Comparison of ENCODE assay signal across 8 cellular contexts in genomic region chr7:141557831-141558531, GRCh38. TPM values are rescaled to one million over a fixed set of nuclear protein-coding genes. Genes with fewer than 3 reads are reported as not detected.
DNase-seq lines count a peak whose midpoint lies in the region; ATAC-seq, FAIRE-seq and TF ChIP-seq lines count a peak whose summit lies in the region.
"Not testable (repeated sequence)": the region's sequence is repeated elsewhere in the genome, so short reads cannot be mapped to it uniquely, and the experiment has no call there.

No MANE protein-coding gene starts in this region.

- DNase-seq in A172 (ENCODE audit: low spot score) = peak; percentile 19
- peak; percentile 77 for DNase-seq in M059J (ENCODE audit: low read depth)
- peak; percentile 51 for DNase-seq in activated CD4-positive, alpha-beta memory T cell treated with anti-CD3 and anti-CD28 coated beads for 36 hours
- DNase-seq in astrocyte (ENCODE audit: low read depth) = peak; percentile 66
- peak; percentile 63 for DNase-seq in fibroblast of villous mesenchyme (ENCODE audit: low read depth)
- DNase-seq in psoas muscle = not testable (repeated sequence)

- H3K27ac ChIP-seq in astrocyte (ENCODE audit: low read depth, low read length) (peak overlapping the region; percentile 30), psoas muscle (peak overlapping the region; percentile 68)

- H3K79me2 ChIP-seq in astrocyte (ENCODE audit: insufficient read depth, low read length) = peaks cover 13% of the 10 kb centered on the region

- POLR2A ChIA-PET in activated CD4-positive, alpha-beta memory T cell treated with anti-CD3 and anti-CD28 coated beads for 36 hours (lab: Charles Lee) = interaction anchor here (1.0 to 1.4 kb wide), 3 partner anchors 28 to 543 kb away, joined by 3 to 5 read pairs (median 4); partner anchors contain the start of gene MRPS33

- H3K4me1 Mint-ChIP-seq in activated CD4-positive, alpha-beta memory T cell treated with anti-CD3 and anti-CD28 coated beads for 36 hours (ENCODE audit: low read depth) = peaks cover 62% of the 10 kb centered on the region
- H3K4me1 Mint-ChIP-seq in astrocyte (ENCODE audit: low read depth, unreplicated experiment) = peaks cover 13% of the 10 kb centered on the region

- not testable (repeated sequence) for H3K9ac ChIP-seq in astrocyte (ENCODE audit: low read length)

- TF ChIP-seq CTCF in astrocyte (IDR thresholded peaks at IDR 0.05; ENCODE audit: insufficient read depth, low read depth, low read length); fibroblast of villous mesenchyme (IDR thresholded peaks at IDR 0.05; ENCODE audit: insufficient read depth, low read depth, low read length); psoas muscle (IDR thresholded peaks at IDR 0.05): not testable (repeated sequence)

- H4K20me1 ChIP-seq in astrocyte (ENCODE audit: insufficient read depth, low read length) = peaks cover 20% of the 10 kb centered on the region

- H3K27me3 ChIP-seq in astrocyte (ENCODE audit: insufficient read depth, low read length); psoas muscle (ENCODE audit: insufficient read depth in 3 of 3, low read length in 2 of 3): not testable (repeated sequence)

- not testable (repeated sequence) for H3K9me3 ChIP-seq in astrocyte (ENCODE audit: insufficient read depth, low read depth, low read length)
- H3K9me3 ChIP-seq in psoas muscle = peaks cover 11% of the 10 kb centered on the region

- not testable (repeated sequence) for H3K4me2 ChIP-seq in astrocyte (ENCODE audit: low read length)

- 71 to 85% (median 78%) methylated on average over 11 of the region's 11 CpGs for WGBS in psoas muscle, 3 donors

- CTCF ChIA-PET in activated CD4-positive, alpha-beta memory T cell treated with anti-CD3 and anti-CD28 coated beads for 36 hours (lab: Charles Lee) = interaction anchor here (1.2 kb wide), 1 partner anchor 24 kb away, joined by 3 read pairs; no protein-coding TSS in a partner anchor

- H3K27ac Mint-ChIP-seq in activated CD4-positive, alpha-beta memory T cell treated with anti-CD3 and anti-CD28 coated beads for 36 hours = peak overlapping the region; percentile 79
- peak overlapping the region; percentile 16 for H3K27ac Mint-ChIP-seq in astrocyte (ENCODE audit: unreplicated experiment)

- ATAC-seq in GM18520 (IDR thresholded peaks at IDR 0.05; ENCODE audit: unreplicated experiment) = peak; percentile 32
- peak; percentile 59 for ATAC-seq in HG02798 (IDR thresholded peaks at IDR 0.05; ENCODE audit: poor library complexity, unreplicated experiment)
- peak in 1 of 4 donors; percentile 34 for ATAC-seq in psoas muscle

- H3K36me3 ChIP-seq in astrocyte (ENCODE audit: insufficient read depth, low read length) = not testable (repeated sequence)
- peaks cover 0 to 24% of the 10 kb centered on the region in 2 donors for H3K36me3 ChIP-seq in psoas muscle (ENCODE audit: insufficient read depth in 1 of 2, low read depth in 1 of 2)

- H3K36me3 Mint-ChIP-seq in activated CD4-positive, alpha-beta memory T cell treated with anti-CD3 and anti-CD28 coated beads for 36 hours = peaks cover 48% of the 10 kb centered on the region
- peaks cover 26% of the 10 kb centered on the region for H3K36me3 Mint-ChIP-seq in astrocyte (ENCODE audit: low read depth, unreplicated experiment)

- H3K27me3 Mint-ChIP-seq in activated CD4-positive, alpha-beta memory T cell treated with anti-CD3 and anti-CD28 coated beads for 36 hours; astrocyte (ENCODE audit: low read depth, unreplicated experiment): not testable (repeated sequence)

- not testable (repeated sequence) for H3K4me3 ChIP-seq in astrocyte (ENCODE audit: insufficient read depth, low read depth, low read length); fibroblast of villous mesenchyme (ENCODE audit: low read depth, low read length); psoas muscle

- H3K4me3 Mint-ChIP-seq in activated CD4-positive, alpha-beta memory T cell treated with anti-CD3 and anti-CD28 coated beads for 36 hours = peak overlapping the region; percentile 31
- H3K4me3 Mint-ChIP-seq in astrocyte (ENCODE audit: unreplicated experiment) = not testable (repeated sequence)

- not testable (repeated sequence) for H3K9me3 Mint-ChIP-seq in activated CD4-positive, alpha-beta memory T cell treated with anti-CD3 and anti-CD28 coated beads for 36 hours; astrocyte (ENCODE audit: unreplicated experiment)

- not testable (repeated sequence) for H2AFZ ChIP-seq in astrocyte (ENCODE audit: low read depth, low read length)

- not testable (repeated sequence) for H3K4me1 ChIP-seq in astrocyte (ENCODE audit: insufficient read depth, low read length); psoas muscle

- not testable (repeated sequence) for FAIRE-seq in astrocyte (lab: Jason Lieb, UNC)

- intact Hi-C loops in activated CD4-positive, alpha-beta memory T cell treated with anti-CD3 and anti-CD28 coated beads for 36 hours (cut with micrococcal nuclease) = loop anchor here (1.0 to 10.0 kb wide), 7 partner anchors 28 to 1247 kb away; partner anchors contain the start of genes BRAF, MRPS33, NDUFB2 and SSBP1
- intact Hi-C loops in psoas muscle (cut with DNase I) = not testable (repeated sequence)

RNA-seq across cellular contexts. Expression of gene AGK, which starts 6.8 kb away (rescaled TPM):
- 29.2 and 30.4 TPM in 2 replicates for total RNA-seq in A172 (2014; rRNA removed; shearing (Covaris generic))
- 42.2 and 44.7 TPM in 2 replicates for total RNA-seq in M059J (2014; rRNA removed; shearing (Covaris generic))
- total RNA-seq in activated CD4-positive, alpha-beta memory T cell treated with anti-CD3 and anti-CD28 coated beads for 36 hours = 10 to 100 TPM; 50.2 to 57.2 TPM
- total RNA-seq in astrocyte (28.6 and 29.9 TPM in 2 replicates), fibroblast of villous mesenchyme (30.0 and 43.2 TPM in 2 replicates), psoas muscle (10 to 100 TPM in 2 of 4 donors, 1 to 10 TPM in 2; 7.8 to 15.4 (median 9.8) TPM)
- 10 to 100 TPM in 1 of 3 donors, 1 to 10 TPM in 2; 5.8 to 10.3 (median 7.3) TPM for polyA plus RNA-seq in psoas muscle
